1 cellular context compared by ENCODE assay signal in the genomic region with DNA sequence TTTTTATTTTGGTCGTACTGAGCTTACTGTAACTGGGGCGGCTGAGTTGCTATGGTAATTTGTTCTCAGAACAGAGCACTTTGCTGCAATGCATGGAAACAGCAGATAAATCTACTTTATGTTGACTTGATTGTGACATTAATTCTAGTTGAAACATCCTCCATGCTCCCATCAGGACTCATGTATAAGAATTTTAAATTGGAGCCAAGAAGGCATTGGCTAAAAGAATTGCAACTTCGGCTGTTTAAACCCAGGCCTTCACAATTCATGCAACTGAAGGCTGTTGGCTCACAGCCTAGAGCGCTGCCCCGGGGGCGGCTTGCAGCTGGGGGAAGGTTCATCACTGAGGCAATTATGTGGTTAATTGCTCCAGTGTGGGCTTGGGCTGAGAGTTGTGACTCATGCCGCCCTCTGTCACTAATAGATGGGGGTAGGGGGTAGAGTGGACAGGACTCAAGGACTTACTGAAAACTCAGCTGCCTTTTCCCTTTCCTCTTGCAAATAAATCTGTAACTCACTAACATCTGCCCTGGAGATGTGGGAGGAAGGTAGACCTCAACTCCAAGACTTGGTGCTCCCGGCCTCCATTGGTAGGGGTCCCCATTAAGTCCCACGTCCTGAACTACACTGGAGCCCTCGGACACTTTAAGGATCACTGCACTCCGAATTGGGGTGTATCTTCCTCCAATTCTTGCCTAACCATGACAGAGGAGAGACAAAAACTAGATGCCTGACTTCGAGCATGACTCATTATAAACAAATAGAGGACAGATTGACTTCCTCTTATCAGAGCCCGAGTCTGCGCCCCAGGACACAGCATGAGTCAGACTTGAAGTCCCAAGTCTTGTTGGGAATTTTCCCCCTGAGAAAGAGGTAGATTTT.
TF ChIP-seq lines count a peak whose summit lies in the region.

No MANE protein-coding gene starts in this region.

TF ChIP-seq in HepG2, 621 proteins besides CTCF, POLR2A, EP300 and RAD21 (continued from another document and continues in another):
- TF ChIP-seq ZBTB44 (CRISPR knock-in tag; IDR thresholded peaks at IDR 0.05) (no peak), ZFP1 (CRISPR knock-in tag; IDR thresholded peaks at IDR 0.05) (no peak), HIVEP1 (CRISPR knock-in tag; IDR thresholded peaks at IDR 0.05) (peak; percentile 44; the same call in 1 of the 2 replicates), ERF (CRISPR knock-in tag; IDR thresholded peaks at IDR 0.05) (no peak), ZNF10 (CRISPR knock-in tag; IDR thresholded peaks at IDR 0.05; ENCODE audit: borderline replicate concordance, low read depth) (no peak), SIN3A (IDR thresholded peaks at IDR 0.05; ENCODE audit: borderline replicate concordance, low read depth, low read length) (no peak), NCOA1 (CRISPR knock-in tag; IDR thresholded peaks at IDR 0.05) (no peak; the same call in 1 of the 2 replicates), ZBTB2 (CRISPR knock-in tag; IDR thresholded peaks at IDR 0.05; ENCODE audit: low read depth) (no peak), ZNF550 (CRISPR knock-in tag; IDR thresholded peaks at IDR 0.05; ENCODE audit: borderline replicate concordance) (no peak), PHF8 (CRISPR knock-in tag; IDR thresholded peaks at IDR 0.05) (no peak), ZNF484 (CRISPR knock-in tag; IDR thresholded peaks at IDR 0.05; ENCODE audit: borderline replicate concordance, low read depth) (no peak), ZNF335 (CRISPR knock-in tag; IDR thresholded peaks at IDR 0.05) (no peak), ZNF441 (CRISPR knock-in tag; IDR thresholded peaks at IDR 0.05; ENCODE audit: borderline replicate concordance) (no peak), ZSCAN9 (CRISPR knock-in tag; IDR thresholded peaks at IDR 0.05; ENCODE audit: borderline replicate concordance) (0 out of 2 replicates have a peak, but pooled peaks have one; percentile 32), MXD4 (CRISPR knock-in tag; IDR thresholded peaks at IDR 0.05) (no peak), AGO2 (optimal IDR thresholded peaks at IDR 0.05; ENCODE audit: low read depth, low read length) (no peak), KAT2B (IDR thresholded peaks at IDR 0.05; ENCODE audit: borderline replicate concordance, low read depth, low read length) (no peak), AKAP8 (CRISPR knock-in tag; IDR thresholded peaks at IDR 0.05) (no peak), ZNF839 (CRISPR knock-in tag; IDR thresholded peaks at IDR 0.05; ENCODE audit: borderline replicate concordance) (no peak), RNF2 (conservative IDR thresholded peaks at IDR 0.05; ENCODE audit: low read depth) (no peak), JUND (CRISPR knock-in tag; IDR thresholded peaks at IDR 0.05) (peak; percentile 95), ZNF766 (CRISPR knock-in tag; IDR thresholded peaks at IDR 0.05; ENCODE audit: borderline replicate concordance) (0 out of 2 replicates have a peak, but pooled peaks have one; percentile 36), HOXA3 (CRISPR knock-in tag; IDR thresholded peaks at IDR 0.05) (0 out of 2 replicates have a peak, but pooled peaks have one; percentile 17), CC2D1A (CRISPR knock-in tag; IDR thresholded peaks at IDR 0.05) (no peak), ZNF280B (CRISPR knock-in tag; IDR thresholded peaks at IDR 0.05; ENCODE audit: borderline replicate concordance) (no peak), ZSCAN22 (CRISPR knock-in tag; IDR thresholded peaks at IDR 0.05) (no peak), TOPORS (CRISPR knock-in tag; IDR thresholded peaks at IDR 0.05) (no peak), KDM2A (CRISPR knock-in tag; IDR thresholded peaks at IDR 0.05; ENCODE audit: borderline replicate concordance, low read depth) (no peak; the same call in 1 of the 2 replicates), ZSCAN21 (CRISPR knock-in tag; IDR thresholded peaks at IDR 0.05; ENCODE audit: borderline replicate concordance) (0 out of 2 replicates have a peak, but pooled peaks have one; percentile 19), REL (CRISPR knock-in tag; conservative IDR thresholded peaks at IDR 0.05) (no peak), ZNF589 (CRISPR knock-in tag; conservative IDR thresholded peaks at IDR 0.05) (no peak), NBN (conservative IDR thresholded peaks at IDR 0.05) (no peak), ZNF546 (CRISPR knock-in tag; conservative IDR thresholded peaks at IDR 0.05) (no peak), ZMYM2 (CRISPR knock-in tag; IDR thresholded peaks at IDR 0.05) (no peak), KLF11 (CRISPR knock-in tag; IDR thresholded peaks at IDR 0.05) (no peak), CCDC6 (CRISPR knock-in tag; IDR thresholded peaks at IDR 0.05) (0 out of 2 replicates have a peak, but pooled peaks have one; percentile 37), TSC22D2 (CRISPR knock-in tag; IDR thresholded peaks at IDR 0.05; ENCODE audit: borderline replicate concordance) (peak; percentile 22; the same call in 1 of the 2 replicates), STAG1 (CRISPR knock-in tag; IDR thresholded peaks at IDR 0.05) (peak; percentile 24; the same call in 1 of the 2 replicates)
- TF ChIP-seq, protein P1, sequence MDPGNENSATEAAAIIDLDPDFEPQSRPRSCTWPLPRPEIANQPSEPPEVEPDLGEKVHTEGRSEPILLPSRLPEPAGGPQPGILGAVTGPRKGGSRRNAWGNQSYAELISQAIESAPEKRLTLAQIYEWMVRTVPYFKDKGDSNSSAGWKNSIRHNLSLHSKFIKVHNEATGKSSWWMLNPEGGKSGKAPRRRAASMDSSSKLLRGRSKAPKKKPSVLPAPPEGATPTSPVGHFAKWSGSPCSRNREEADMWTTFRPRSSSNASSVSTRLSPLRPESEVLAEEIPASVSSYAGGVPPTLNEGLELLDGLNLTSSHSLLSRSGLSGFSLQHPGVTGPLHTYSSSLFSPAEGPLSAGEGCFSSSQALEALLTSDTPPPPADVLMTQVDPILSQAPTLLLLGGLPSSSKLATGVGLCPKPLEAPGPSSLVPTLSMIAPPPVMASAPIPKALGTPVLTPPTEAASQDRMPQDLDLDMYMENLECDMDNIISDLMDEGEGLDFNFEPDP (CRISPR knock-in tag; conservative IDR thresholded peaks at IDR 0.05): no peak
- TF ChIP-seq, protein P2, sequence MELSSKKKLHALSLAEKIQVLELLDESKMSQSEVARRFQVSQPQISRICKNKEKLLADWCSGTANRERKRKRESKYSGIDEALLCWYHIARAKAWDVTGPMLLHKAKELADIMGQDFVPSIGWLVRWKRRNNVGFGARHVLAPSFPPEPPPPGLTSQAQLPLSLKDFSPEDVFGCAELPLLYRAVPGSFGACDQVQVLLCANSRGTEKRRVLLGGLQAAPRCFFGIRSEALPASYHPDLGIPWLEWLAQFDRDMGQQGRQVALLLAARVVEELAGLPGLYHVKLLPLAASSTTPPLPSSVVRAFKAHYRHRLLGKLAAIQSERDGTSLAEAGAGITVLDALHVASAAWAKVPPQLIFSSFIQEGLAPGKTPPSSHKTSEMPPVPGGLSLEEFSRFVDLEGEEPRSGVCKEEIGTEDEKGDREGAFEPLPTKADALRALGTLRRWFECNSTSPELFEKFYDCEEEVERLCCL (CRISPR knock-in tag; IDR thresholded peaks at IDR 0.05; ENCODE audit: borderline replicate concordance): no peak
- TF ChIP-seq, protein P3, sequence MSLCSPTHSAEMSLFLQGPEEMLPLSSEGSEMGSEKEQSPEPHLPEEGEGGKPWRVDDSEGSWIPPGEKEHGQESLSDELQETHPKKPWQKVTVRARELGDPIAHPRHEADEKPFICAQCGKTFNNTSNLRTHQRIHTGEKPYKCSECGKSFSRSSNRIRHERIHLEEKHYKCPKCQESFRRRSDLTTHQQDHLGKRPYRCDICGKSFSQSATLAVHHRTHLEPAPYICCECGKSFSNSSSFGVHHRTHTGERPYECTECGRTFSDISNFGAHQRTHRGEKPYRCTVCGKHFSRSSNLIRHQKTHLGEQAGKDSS (CRISPR knock-in tag; IDR thresholded peaks at IDR 0.05; ENCODE audit: borderline replicate concordance, low read depth): no peak
- TF ChIP-seq, protein P4, sequence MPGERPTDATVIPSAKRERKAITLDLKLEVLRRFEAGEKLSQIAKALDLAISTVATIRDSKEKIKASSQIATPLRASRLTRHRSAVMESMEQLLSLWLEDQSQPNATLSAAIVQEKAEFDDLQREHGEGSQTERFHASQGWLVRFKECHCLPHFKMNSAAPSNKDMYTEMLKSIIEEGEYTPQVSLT (CRISPR knock-in tag; IDR thresholded peaks at IDR 0.05; ENCODE audit: borderline replicate concordance, low read depth): no peak
- TF ChIP-seq, protein P5, sequence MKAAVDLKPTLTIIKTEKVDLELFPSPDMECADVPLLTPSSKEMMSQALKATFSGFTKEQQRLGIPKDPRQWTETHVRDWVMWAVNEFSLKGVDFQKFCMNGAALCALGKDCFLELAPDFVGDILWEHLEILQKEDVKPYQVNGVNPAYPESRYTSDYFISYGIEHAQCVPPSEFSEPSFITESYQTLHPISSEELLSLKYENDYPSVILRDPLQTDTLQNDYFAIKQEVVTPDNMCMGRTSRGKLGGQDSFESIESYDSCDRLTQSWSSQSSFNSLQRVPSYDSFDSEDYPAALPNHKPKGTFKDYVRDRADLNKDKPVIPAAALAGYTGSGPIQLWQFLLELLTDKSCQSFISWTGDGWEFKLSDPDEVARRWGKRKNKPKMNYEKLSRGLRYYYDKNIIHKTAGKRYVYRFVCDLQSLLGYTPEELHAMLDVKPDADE (CRISPR knock-in tag; IDR thresholded peaks at IDR 0.05): no peak
- TF ChIP-seq, protein P6, sequence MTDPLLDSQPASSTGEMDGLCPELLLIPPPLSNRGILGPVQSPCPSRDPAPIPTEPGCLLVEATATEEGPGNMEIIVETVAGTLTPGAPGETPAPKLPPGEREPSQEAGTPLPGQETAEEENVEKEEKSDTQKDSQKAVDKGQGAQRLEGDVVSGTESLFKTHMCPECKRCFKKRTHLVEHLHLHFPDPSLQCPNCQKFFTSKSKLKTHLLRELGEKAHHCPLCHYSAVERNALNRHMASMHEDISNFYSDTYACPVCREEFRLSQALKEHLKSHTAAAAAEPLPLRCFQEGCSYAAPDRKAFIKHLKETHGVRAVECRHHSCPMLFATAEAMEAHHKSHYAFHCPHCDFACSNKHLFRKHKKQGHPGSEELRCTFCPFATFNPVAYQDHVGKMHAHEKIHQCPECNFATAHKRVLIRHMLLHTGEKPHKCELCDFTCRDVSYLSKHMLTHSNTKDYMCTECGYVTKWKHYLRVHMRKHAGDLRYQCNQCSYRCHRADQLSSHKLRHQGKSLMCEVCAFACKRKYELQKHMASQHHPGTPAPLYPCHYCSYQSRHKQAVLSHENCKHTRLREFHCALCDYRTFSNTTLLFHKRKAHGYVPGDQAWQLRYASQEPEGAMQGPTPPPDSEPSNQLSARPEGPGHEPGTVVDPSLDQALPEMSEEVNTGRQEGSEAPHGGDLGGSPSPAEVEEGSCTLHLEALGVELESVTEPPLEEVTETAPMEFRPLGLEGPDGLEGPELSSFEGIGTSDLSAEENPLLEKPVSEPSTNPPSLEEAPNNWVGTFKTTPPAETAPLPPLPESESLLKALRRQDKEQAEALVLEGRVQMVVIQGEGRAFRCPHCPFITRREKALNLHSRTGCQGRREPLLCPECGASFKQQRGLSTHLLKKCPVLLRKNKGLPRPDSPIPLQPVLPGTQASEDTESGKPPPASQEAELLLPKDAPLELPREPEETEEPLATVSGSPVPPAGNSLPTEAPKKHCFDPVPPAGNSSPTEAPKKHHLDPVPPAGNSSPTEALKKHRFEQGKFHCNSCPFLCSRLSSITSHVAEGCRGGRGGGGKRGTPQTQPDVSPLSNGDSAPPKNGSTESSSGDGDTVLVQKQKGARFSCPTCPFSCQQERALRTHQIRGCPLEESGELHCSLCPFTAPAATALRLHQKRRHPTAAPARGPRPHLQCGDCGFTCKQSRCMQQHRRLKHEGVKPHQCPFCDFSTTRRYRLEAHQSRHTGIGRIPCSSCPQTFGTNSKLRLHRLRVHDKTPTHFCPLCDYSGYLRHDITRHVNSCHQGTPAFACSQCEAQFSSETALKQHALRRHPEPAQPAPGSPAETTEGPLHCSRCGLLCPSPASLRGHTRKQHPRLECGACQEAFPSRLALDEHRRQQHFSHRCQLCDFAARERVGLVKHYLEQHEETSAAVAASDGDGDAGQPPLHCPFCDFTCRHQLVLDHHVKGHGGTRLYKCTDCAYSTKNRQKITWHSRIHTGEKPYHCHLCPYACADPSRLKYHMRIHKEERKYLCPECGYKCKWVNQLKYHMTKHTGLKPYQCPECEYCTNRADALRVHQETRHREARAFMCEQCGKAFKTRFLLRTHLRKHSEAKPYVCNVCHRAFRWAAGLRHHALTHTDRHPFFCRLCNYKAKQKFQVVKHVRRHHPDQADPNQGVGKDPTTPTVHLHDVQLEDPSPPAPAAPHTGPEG (CRISPR knock-in tag; IDR thresholded peaks at IDR 0.05): 0 out of 2 replicates have a peak, but pooled peaks have one; percentile 19
